Comparison of ENCODE assay signal across 14 cellular contexts in genomic region chr12:16611146-16611545, GRCh38. TPM values are rescaled to one million over a fixed set of nuclear protein-coding genes. Genes with fewer than 3 reads are reported as not detected.
DNase-seq lines count a peak whose midpoint lies in the region; ATAC-seq and TF ChIP-seq lines count a peak whose summit lies in the region.
"Had no signal": no experiment of that assay in that cellular context is flagged by ENCODE, and none has a peak within 500 bp of the region (broad histone marks: within the 10 kb centered on the region; RNA-seq: fewer than 3 reads in every experiment).

No MANE protein-coding gene starts in this region.

- WGBS in smooth muscle cell (ENCODE audit: low lambda C conversion rate): 39% methylated on average over 2 of the region's 2 CpGs

- H3K27ac ChIP-seq in smooth muscle cell (ENCODE audit: low read depth): no peak overlapping the region

- peak overlapping the region; percentile 34 for H3K4me2 ChIP-seq in skeletal muscle satellite cell (ENCODE audit: low read length)
- no peak overlapping the region for H3K4me2 ChIP-seq in smooth muscle cell
- H3K4me2 ChIP-seq: SK-N-SH had no signal

- H3K36me3 ChIP-seq in adipocyte (ENCODE audit: control insufficient read depth, insufficient read depth, low read length, severe bottlenecking): no peaks in the 10 kb centered on the region
- H3K36me3 ChIP-seq in skeletal muscle satellite cell (ENCODE audit: insufficient read depth, low read length): no peaks in the 10 kb centered on the region
- no peaks in the 10 kb centered on the region for H3K36me3 ChIP-seq in smooth muscle cell (ENCODE audit: low read depth)

- H3K9me3 ChIP-seq in adipocyte (ENCODE audit: control insufficient read depth, low read length): no peaks in the 10 kb centered on the region
- no peaks in the 10 kb centered on the region for H3K9me3 ChIP-seq in skeletal muscle satellite cell (replicated peaks; ENCODE audit: low read length)
- no peaks in the 10 kb centered on the region for H3K9me3 ChIP-seq in smooth muscle cell (replicated peaks; ENCODE audit: low read depth)
- H3K9me3 ChIP-seq: SK-N-SH had no signal

- no peak overlapping the region for H2AFZ ChIP-seq in smooth muscle cell (ENCODE audit: low read depth)

- peak; percentile 41 for ATAC-seq in GM19023 (IDR thresholded peaks at IDR 0.05; ENCODE audit: unreplicated experiment)
- peak; percentile 52 for ATAC-seq in HG02973 (IDR thresholded peaks at IDR 0.05; ENCODE audit: unreplicated experiment)
- no peak for ATAC-seq in GM21360 (IDR thresholded peaks at IDR 0.05; ENCODE audit: unreplicated experiment)
- ATAC-seq: activated CD8-positive, alpha-beta T cell treated with anti-CD3 and anti-CD28 coated beads, Interleukin-2, amount 10 ng/mL, durations not matched to agents 7 days and 5 days had no signal

- H3K4me1 ChIP-seq in adipocyte (ENCODE audit: control insufficient read depth, insufficient read depth, low read length) (peaks cover 66% of the 10 kb centered on the region), skeletal muscle satellite cell (ENCODE audit: control insufficient read depth, insufficient read depth, low read length) (peaks cover 54% of the 10 kb centered on the region), smooth muscle cell (ENCODE audit: low read depth) (peaks cover 17% of the 10 kb centered on the region)

- no peaks in the 10 kb centered on the region for H4K20me1 ChIP-seq in smooth muscle cell (ENCODE audit: low read depth)

- H3K79me2 ChIP-seq in smooth muscle cell (ENCODE audit: low read depth): no peaks in the 10 kb centered on the region

- H3K27me3 ChIP-seq in adipocyte (replicated peaks; ENCODE audit: control insufficient read depth, insufficient read depth, low read length) (no peaks in the 10 kb centered on the region), skeletal muscle satellite cell (ENCODE audit: control insufficient read depth, insufficient read depth, low read length) (no peaks in the 10 kb centered on the region), smooth muscle cell (ENCODE audit: low read depth) (peaks cover 61% of the 10 kb centered on the region)

- H3F3A ChIP-seq in smooth muscle cell (ENCODE audit: low read depth): no peaks in the 10 kb centered on the region

- H3K9ac ChIP-seq in adipocyte (ENCODE audit: low read length): peak overlapping the region; percentile 58
- peak overlapping the region; percentile 60 for H3K9ac ChIP-seq in skeletal muscle satellite cell (ENCODE audit: low read depth, low read length)
- H3K9ac ChIP-seq in smooth muscle cell (ENCODE audit: low read depth): no peak overlapping the region
- H3K9ac ChIP-seq: SK-N-SH had no signal

- no peak for TF ChIP-seq CTCF in smooth muscle cell (IDR thresholded peaks at IDR 0.05; ENCODE audit: borderline replicate concordance, insufficient read depth, poor library complexity, severe bottlenecking)

- peak overlapping the region; percentile 57 for H3K4me3 ChIP-seq in adipocyte (ENCODE audit: low read length)
- no peak overlapping the region for H3K4me3 ChIP-seq in skeletal muscle satellite cell (ENCODE audit: low read length)
- no peak overlapping the region for H3K4me3 ChIP-seq in smooth muscle cell

- DNase-seq in adipocyte (ENCODE audit: low read depth) (no peak), smooth muscle cell (lab: John Stamatoyannopoulos, UW; ENCODE audit: unreplicated experiment) (no peak), midbrain (lab: John Stamatoyannopoulos, UW) (no peak)
- DNase-seq in stimulated activated CD4-positive, alpha-beta T cell treated with anti-CD3 and anti-CD28 coated beads, Interleukin-1b, Interleukin-23, amount 100 ng/mL, for 48 hours: no peak
- DNase-seq: activated CD8-positive, alpha-beta T cell treated with anti-CD3 and anti-CD28 coated beads, Interleukin-2, amount 10 ng/mL, durations not matched to agents 7 days and 5 days; DND-41; NCI-H1436 treated with DMSO at 0.1 percent for 48 hours; SK-N-SH; stimulated activated naive CD4-positive, alpha-beta T cell treated with Interleukin-2 at 50 U/mL for 16 hours had no signal

RNA-seq across cellular contexts. Expression of gene LMO3, which starts 5.2 kb away (rescaled TPM):
- 0.22 and 0.76 TPM in 2 replicates for total RNA-seq in skeletal muscle satellite cell (2012; rRNA removed)
- 0.22 TPM in 2 replicates for total RNA-seq in smooth muscle cell
- polyA plus RNA-seq in smooth muscle cell: 1.3 TPM in 1 of 2 replicates, not detected in the other
- total RNA-seq: activated CD8-positive, alpha-beta T cell treated with anti-CD3 and anti-CD28 coated beads, Interleukin-2, amount 10 ng/mL, durations not matched to agents 7 days and 5 days; lung microvascular endothelial cell had no signal
- polyA plus RNA-seq: SK-N-SH had no signal
